8 cellular contexts compared by ENCODE assay signal in genomic region chr1:11098931-11099309, GRCh38. TPM values are rescaled to one million over a fixed set of nuclear protein-coding genes. Genes with fewer than 3 reads are reported as not detected.
A peak's percentile ranks its signal among the peaks of the same experiment; 100 is the strongest.
DNase-seq lines count a peak whose midpoint lies in the region; ATAC-seq and TF ChIP-seq lines count a peak whose summit lies in the region.

No MANE protein-coding gene starts in this region.

- H3K27ac Mint-ChIP-seq in naive thymus-derived CD4-positive, alpha-beta T cell, result peak overlapping the region; percentile 82 to 97 (median 93)

- peaks cover 0 to 1% (median 0%) of the 10 kb centered on the region in 11 donors for H3K9me3 Mint-ChIP-seq in naive thymus-derived CD4-positive, alpha-beta T cell

- peaks cover 6 to 27% (median 20%) of the 10 kb centered on the region in 7 donors for H3K4me1 Mint-ChIP-seq in naive thymus-derived CD4-positive, alpha-beta T cell

- H3K27me3 Mint-ChIP-seq in naive thymus-derived CD4-positive, alpha-beta T cell, result no peaks in the 10 kb centered on the region

- WGBS in HUES64, result 18% methylated on average over 4 of the region's 5 CpGs

- no peaks in the 10 kb centered on the region for H3K4me1 ChIP-seq in HUES64 (ENCODE audit: insufficient read depth, low read length)
- H3K4me1 ChIP-seq in naive thymus-derived CD4-positive, alpha-beta T cell (ENCODE audit: control insufficient read depth in 2 of 2, insufficient read depth in 2 of 2, low read length in 2 of 2), result peaks cover 3 to 4% of the 10 kb centered on the region in 2 donors

- H3K9me3 ChIP-seq in HUES64 (ENCODE audit: insufficient read depth, low read depth, low read length), result no peaks in the 10 kb centered on the region
- H3K9me3 ChIP-seq in naive thymus-derived CD4-positive, alpha-beta T cell (ENCODE audit: control insufficient read depth in 2 of 3, low read length in 3 of 3), result no peaks in the 10 kb centered on the region

- POLR2A ChIA-PET in naive thymus-derived CD4-positive, alpha-beta T cell (lab: Charles Lee), result interaction anchor here (1.1 to 2.1 kb wide), 6 partner anchors 11 to 88 kb away, joined by 3 to 9 read pairs (median 4); partner anchors contain the start of genes SRM and TARDBP

- peaks cover 0 to 5% (median 4%) of the 10 kb centered on the region in 5 donors for H3K36me3 Mint-ChIP-seq in naive thymus-derived CD4-positive, alpha-beta T cell

- no peak for ATAC-seq in naive thymus-derived CD4-positive, alpha-beta T cell
- no peak for ATAC-seq in HG03469 (IDR thresholded peaks at IDR 0.05; ENCODE audit: unreplicated experiment)

- no peaks in the 10 kb centered on the region for H3K27me3 ChIP-seq in HUES64 (ENCODE audit: insufficient read depth, low read length)
- H3K27me3 ChIP-seq in naive thymus-derived CD4-positive, alpha-beta T cell (ENCODE audit: control insufficient read depth in 2 of 2, insufficient read depth in 2 of 2, low read length in 2 of 2), result no peaks in the 10 kb centered on the region

- CTCF ChIA-PET in naive thymus-derived CD4-positive, alpha-beta T cell (lab: Charles Lee), result interaction anchor here (1.2 to 1.3 kb wide), 2 partner anchors 61 to 547 kb away, joined by 3 to 5 read pairs; no protein-coding TSS in a partner anchor

- H3K4me3 ChIP-seq in AG10803 (ENCODE audit: low read length) (peak overlapping the region; percentile 92), HUES64 (ENCODE audit: low read length) (peak overlapping the region; percentile 97), choroid plexus epithelial cell (ENCODE audit: low read depth, low read length) (peak overlapping the region; percentile 69)
- peak overlapping the region; percentile 74 for H3K4me3 ChIP-seq in naive thymus-derived CD4-positive, alpha-beta T cell (ENCODE audit: low read length)

- H3K9ac ChIP-seq in HUES64 (ENCODE audit: low read depth, low read length), result peak overlapping the region; percentile 99

- intact Hi-C loops in naive thymus-derived CD4-positive, alpha-beta T cell (cut with micrococcal nuclease), result loop anchor here (1.0 to 10.0 kb wide), 9 partner anchors 39 to 706 kb away; partner anchors contain the start of genes SRM (in 2 of the 2), TARDBP (in 2 of the 2), CLCN6 (in 1 of the 2) and DFFA (in 1 of the 2)

- TF ChIP-seq CTCF in AG10803 (conservative IDR thresholded peaks at IDR 0.05; ENCODE audit: low read length), result no peak
- no peak for TF ChIP-seq CTCF in choroid plexus epithelial cell (conservative IDR thresholded peaks at IDR 0.05; ENCODE audit: low read depth, low read length)

- peaks cover 44% of the 10 kb centered on the region for H3K36me3 ChIP-seq in HUES64 (ENCODE audit: insufficient read depth, low read length)
- peaks cover 0 to 36% (median 0%) of the 10 kb centered on the region in 3 experiments for H3K36me3 ChIP-seq in naive thymus-derived CD4-positive, alpha-beta T cell (ENCODE audit: control insufficient read depth in 2 of 3, insufficient read depth in 3 of 3, low read length in 3 of 3)

- peak overlapping the region; percentile 91; the same call in 1 of the 2 replicates for H3K27ac ChIP-seq in HUES64 (ENCODE audit: low read depth, low read length)
- peak overlapping the region; percentile 88 for H3K27ac ChIP-seq in naive thymus-derived CD4-positive, alpha-beta T cell (ENCODE audit: low read depth, low read length)

- H3K4me3 Mint-ChIP-seq in naive thymus-derived CD4-positive, alpha-beta T cell, result peak overlapping the region; percentile 87 to 99 (median 96)

- DNase-seq in AG10803 (ENCODE audit: low read depth) (no peak), choroid plexus epithelial cell (ENCODE audit: low read depth) (no peak), COLO829 (ENCODE audit: low spot score) (no peak), AG08395 (ENCODE audit: low spot score) (no peak)
- DNase-seq in naive thymus-derived CD4-positive, alpha-beta T cell, result no peak
- DNase-seq in stimulated activated CD4-positive, alpha-beta T cell treated with anti-CD3 and anti-CD28 coated beads, Interleukin-4, amount 100 ng/mL, for 1 hour, result no peak

RNA-seq across cellular contexts. Expression of gene EXOSC10, which starts 0.7 kb away (rescaled TPM):
- 62.1 TPM for polyA plus RNA-seq in HUES64 (2013, experiment 1 of 2)
- 63.3 TPM for polyA plus RNA-seq in HUES64 (2013, experiment 2 of 2)
- 10 to 100 TPM; 72.0 to 83.4 (median 80.9) TPM for total RNA-seq in naive thymus-derived CD4-positive, alpha-beta T cell
- polyA plus RNA-seq in naive thymus-derived CD4-positive, alpha-beta T cell, result 10 to 100 TPM; 33.9 to 55.1 TPM

RNA-seq across cellular contexts. Expression of gene SRM, which starts 39.1 kb away (rescaled TPM):
- 188 TPM for polyA plus RNA-seq in HUES64 (2013, experiment 1 of 2)
- 167 TPM for polyA plus RNA-seq in HUES64 (2013, experiment 2 of 2)
- total RNA-seq in naive thymus-derived CD4-positive, alpha-beta T cell, result 100 to 1,000 TPM in 1 of 5 experiments, 10 to 100 TPM in 4; 30.9 to 116 (median 44.1) TPM
- 100 to 1,000 TPM in 1 of 2 donors, 10 to 100 TPM in 1; 75.6 to 128 TPM for polyA plus RNA-seq in naive thymus-derived CD4-positive, alpha-beta T cell

RNA-seq across cellular contexts. Expression of gene MASP2, which starts 51.9 kb away (rescaled TPM):
- 0.40 TPM for polyA plus RNA-seq in HUES64 (2013, experiment 1 of 2)
- polyA plus RNA-seq in HUES64 (2013, experiment 2 of 2), result 0.19 TPM
- total RNA-seq in naive thymus-derived CD4-positive, alpha-beta T cell, result under 1 TPM in 1 of 5 experiments, not detected in 4; 0.72 TPM
- under 1 TPM in 1 of 2 donors, not detected in 1; 0.13 TPM for polyA plus RNA-seq in naive thymus-derived CD4-positive, alpha-beta T cell
